ENCODE assay signal across 30 cellular contexts in genomic region chr18:36516258-36516657, GRCh38.
"Had no signal": no experiment of that assay in that cellular context is flagged by ENCODE, and none has a peak within 500 bp of the region (broad histone marks: within the 10 kb centered on the region; RNA-seq: fewer than 3 reads in every experiment).

No MANE protein-coding gene starts in this region.

- H3K36me3 Mint-ChIP-seq: activated naive CD4-positive, alpha-beta T cell treated with anti-CD3 and anti-CD28 coated beads, Interleukin-2, amount 10 ng/mL, durations not matched to agents 7 days and 5 days; activated naive CD4-positive, alpha-beta T cell treated with anti-CD3 and anti-CD28 coated beads, Interleukin-2, amount 50 U/mL, for 72 hours had no signal

- H3K27ac ChIP-seq: brain microvascular endothelial cell, esophagus squamous epithelium, gastroesophageal sphincter had no signal

- H3K4me3 Mint-ChIP-seq: activated CD4-positive, alpha-beta memory T cell treated with anti-CD3 and anti-CD28 coated beads, Interleukin-2, amount 10 ng/mL, durations not matched to agents 7 days and 5 days; activated CD4-positive, alpha-beta T cell treated with anti-CD3 and anti-CD28 coated beads, Interleukin-2, amount 10 ng/mL, durations not matched to agents 7 days and 5 days; activated naive CD4-positive, alpha-beta T cell treated with anti-CD3 and anti-CD28 coated beads, Interleukin-2, amount 10 ng/mL, durations not matched to agents 7 days and 5 days; activated T-cell treated with anti-CD3 and anti-CD28 coated beads, Interleukin-2, amount 50 U/mL, for 24 hours; activated T-cell treated with anti-CD3 and anti-CD28 coated beads, Interleukin-2, amount 50 U/mL, for 72 hours; effector memory CD8-positive, alpha-beta T cell; T-helper 17 cell; T-helper 2 cell treated with Interferon-gamma antibody and Interleukin-4, amounts not matched to agents 5 μg/mL and 100 μg/mL, for 36 hours had no signal

- H3K9me3 ChIP-seq: esophagus squamous epithelium, gastroesophageal sphincter had no signal

- H3K9me3 Mint-ChIP-seq: activated CD4-positive, alpha-beta memory T cell treated with anti-CD3 and anti-CD28 coated beads, Interleukin-2, amount 10 ng/mL, durations not matched to agents 7 days and 5 days; activated CD4-positive, alpha-beta T cell treated with anti-CD3 and anti-CD28 coated beads, Interleukin-2, amount 10 ng/mL, durations not matched to agents 7 days and 5 days; activated naive CD4-positive, alpha-beta T cell treated with anti-CD3 and anti-CD28 coated beads, Interleukin-2, amount 10 ng/mL, durations not matched to agents 7 days and 5 days; activated naive CD4-positive, alpha-beta T cell treated with anti-CD3 and anti-CD28 coated beads, Interleukin-2, amount 50 U/mL, for 72 hours; activated T-cell treated with anti-CD3 and anti-CD28 coated beads, Interleukin-2, amount 50 U/mL, for 24 hours; activated T-cell treated with anti-CD3 and anti-CD28 coated beads, Interleukin-2, amount 50 U/mL, for 72 hours; effector memory CD8-positive, alpha-beta T cell; T-helper 2 cell treated with Interferon-gamma antibody and Interleukin-4, amounts not matched to agents 5 μg/mL and 100 μg/mL, for 36 hours had no signal

- H3K27ac Mint-ChIP-seq: activated CD4-positive, alpha-beta memory T cell treated with anti-CD3 and anti-CD28 coated beads, Interleukin-2, amount 10 ng/mL, durations not matched to agents 7 days and 5 days; activated CD4-positive, alpha-beta T cell treated with anti-CD3 and anti-CD28 coated beads, Interleukin-2, amount 10 ng/mL, durations not matched to agents 7 days and 5 days; activated naive CD4-positive, alpha-beta T cell treated with anti-CD3 and anti-CD28 coated beads, Interleukin-2, amount 10 ng/mL, durations not matched to agents 7 days and 5 days; activated naive CD4-positive, alpha-beta T cell treated with anti-CD3 and anti-CD28 coated beads, Interleukin-2, amount 50 U/mL, for 72 hours; activated T-cell treated with anti-CD3 and anti-CD28 coated beads, Interleukin-2, amount 50 U/mL, for 24 hours; activated T-cell treated with anti-CD3 and anti-CD28 coated beads, Interleukin-2, amount 50 U/mL, for 72 hours; effector memory CD8-positive, alpha-beta T cell; T-helper 17 cell; T-helper 2 cell treated with Interferon-gamma antibody and Interleukin-4, amounts not matched to agents 5 μg/mL and 100 μg/mL, for 36 hours had no signal

- ATAC-seq: activated naive CD4-positive, alpha-beta T cell treated with anti-CD3 and anti-CD28 coated beads, Interleukin-2, amount 50 U/mL, for 72 hours; activated T-cell treated with anti-CD3 and anti-CD28 coated beads, Interleukin-2, amount 50 U/mL, for 72 hours; effector memory CD8-positive, alpha-beta T cell; gastroesophageal sphincter; T-helper 17 cell had no signal

- H3K36me3 ChIP-seq: brain microvascular endothelial cell, esophagus squamous epithelium, gastroesophageal sphincter had no signal

- H3K4me1 ChIP-seq: gastroesophageal sphincter had no signal

- H3K4me1 Mint-ChIP-seq: activated CD4-positive, alpha-beta memory T cell treated with anti-CD3 and anti-CD28 coated beads, Interleukin-2, amount 10 ng/mL, durations not matched to agents 7 days and 5 days; activated CD4-positive, alpha-beta T cell treated with anti-CD3 and anti-CD28 coated beads, Interleukin-2, amount 10 ng/mL, durations not matched to agents 7 days and 5 days; activated naive CD4-positive, alpha-beta T cell treated with anti-CD3 and anti-CD28 coated beads, Interleukin-2, amount 10 ng/mL, durations not matched to agents 7 days and 5 days; T-helper 17 cell had no signal

- DNase-seq: activated CD4-positive, alpha-beta memory T cell treated with anti-CD3 and anti-CD28 coated beads, Interleukin-2, amount 10 ng/mL, durations not matched to agents 7 days and 5 days; activated CD4-positive, alpha-beta T cell treated with anti-CD3 and anti-CD28 coated beads for 1 hour; activated CD4-positive, alpha-beta T cell treated with anti-CD3 and anti-CD28 coated beads for 4 hours; activated CD4-positive, alpha-beta T cell treated with anti-CD3 and anti-CD28 coated beads, Interleukin-2, amount 10 ng/mL, durations not matched to agents 7 days and 5 days; activated CD4-positive, alpha-beta T cell treated with anti-CD3 and anti-CD28 coated beads, Interleukin-2, amount 50 U/mL, for 4 hours; activated CD8-positive, alpha-beta memory T cell treated with anti-CD3 and anti-CD28 coated beads, Interleukin-2, amount 50 U/mL, for 48 hours; activated gamma-delta T cell; activated naive CD4-positive, alpha-beta T cell; activated naive CD4-positive, alpha-beta T cell treated with anti-CD3 and anti-CD28 coated beads, Interleukin-2, amount 10 ng/mL, durations not matched to agents 7 days and 5 days; activated T-cell treated with anti-CD3 and anti-CD28 coated beads for 4 hours; activated T-cell treated with anti-CD3 and anti-CD28 coated beads, Interleukin-2, amount 50 U/mL, for 24 hours; activated T-cell treated with anti-CD3 and anti-CD28 coated beads, Interleukin-2, amount 50 U/mL, for 72 hours; amniotic stem cell; anterior cingulate cortex; brain microvascular endothelial cell; caudate nucleus; cortex of kidney; dermis blood vessel endothelial cell; effector CD4-positive, alpha-beta T cell; effector memory CD8-positive, alpha-beta T cell; erythroblast; esophagus squamous epithelium; foreskin melanocyte; head of caudate nucleus; T-helper 1 cell; T-helper 17 cell; T1000 had no signal

- H3K27me3 ChIP-seq: brain microvascular endothelial cell, esophagus squamous epithelium, gastroesophageal sphincter had no signal

- H3K4me3 ChIP-seq: esophagus squamous epithelium, gastroesophageal sphincter had no signal
